8 cellular contexts compared by ENCODE assay signal in genomic region chr10:30059209-30060107, GRCh38. TPM values are rescaled to one million over a fixed set of nuclear protein-coding genes. Genes with fewer than 3 reads are reported as not detected.
DNase-seq lines count a peak whose midpoint lies in the region; ATAC-seq, FAIRE-seq and TF ChIP-seq lines count a peak whose summit lies in the region.

JCAD (minus strand) TSS chr10:30059586; CDS start chr10:30047812, 11,774 bp downstream.

- H3K4ac ChIP-seq in H1 (replicated peaks; ENCODE audit: insufficient read length, low read depth, low read length) = peak within 1 kb of the TSS; percentile 65

- no peak within 1 kb of the TSS for H2BK120ac ChIP-seq in H1 (replicated peaks; ENCODE audit: low read depth, low read length)

- no peak for TF ChIP-seq POLR2A in H1 (IDR thresholded peaks at IDR 0.05; ENCODE audit: control extremely low read depth in 1 of 2, low read depth in 2 of 2, low read length in 2 of 2)

- no peaks in the 10 kb centered on the region for H3K36me3 Mint-ChIP-seq in memory B cell

- H4K8ac ChIP-seq in H1 (ENCODE audit: extremely low read depth, insufficient read depth, low read length) = peak within 1 kb of the TSS; percentile 14; the same call in 1 of the 2 replicates

- H3K9me3 Mint-ChIP-seq in memory B cell = no peaks in the 10 kb centered on the region

- no peak for TF ChIP-seq RAD21 in H1 (IDR thresholded peaks at IDR 0.05 in 1 of 2, conservative IDR thresholded peaks at IDR 0.05 in 1 of 2; ENCODE audit: low read depth in 2 of 2, low read length in 2 of 2)

- CTCF ChIA-PET in H1 (lab: Charles Lee; ENCODE audit: partially characterized antibody) = interaction anchor here (1.0 kb wide), 1 partner anchor 10 kb away, joined by 4 read pairs; no protein-coding TSS in a partner anchor

- 0 out of 8 replicates have a peak, but pooled peaks cover 0 to 3% (median 0%) of the 10 kb centered on the region in 4 experiments for H3K36me3 ChIP-seq in H1 (ENCODE audit: control insufficient read depth in 2 of 4, insufficient read depth in 4 of 4, low read length in 3 of 4)

- H2BK20ac ChIP-seq in H1 (ENCODE audit: low read length) = 0 out of 2 replicates have a peak within 1 kb of the TSS, but pooled peaks have one; percentile 55

- peak within 1 kb of the TSS; percentile 70 to 83 for H3K4me2 ChIP-seq in H1 (ENCODE audit: insufficient read depth in 1 of 2, low read depth in 2 of 2, low read length in 2 of 2)

- TF ChIP-seq CTCF in H1 (IDR thresholded peaks at IDR 0.05; ENCODE audit: control extremely low read depth in 1 of 3, insufficient read depth in 1 of 3, low read depth in 1 of 3, low read length in 3 of 3) = no peak

- peak within 1 kb of the TSS; percentile 66 for H2BK15ac ChIP-seq in H1 (ENCODE audit: low read length)

- H4K5ac ChIP-seq in H1 (ENCODE audit: insufficient read length, low read depth, low read length) = no peak within 1 kb of the TSS

- H4K20me1 ChIP-seq in H1 (replicated peaks in 1 of 2; ENCODE audit: control insufficient read depth in 1 of 2, insufficient read depth in 2 of 2, low read length in 2 of 2) = peaks cover 0 to 4% of the 10 kb centered on the region in 2 experiments

- no peak within 1 kb of the TSS for H3K14ac ChIP-seq in H1 (ENCODE audit: insufficient read length)

- WGBS in H1 (ENCODE audit: extremely low coverage in 1 of 2, insufficient coverage in 1 of 2, insufficient read length in 1 of 2, insufficient replicate concordance in 2 of 2, low coverage in 1 of 2, low lambda C conversion rate in 2 of 2, missing lambda C conversion rate in 1 of 2), 2 experiments = 30% methylated on average over 11 of the region's 66 CpGs; no CpG with 5 or more reads in 1 of the 2 experiments

- H3K23me2 ChIP-seq in H1 (ENCODE audit: low read depth, low read length) = peaks cover 15% of the 10 kb centered on the region

- FAIRE-seq in H1 (lab: Jason Lieb, UNC) = no peak

- no peak within 1 kb of the TSS for H3K27ac ChIP-seq in H1 (ENCODE audit: low read depth, low read length)

- 0 out of 2 replicates have a peak within 1 kb of the TSS, but pooled peaks have one; percentile 41 for H2BK5ac ChIP-seq in H1 (ENCODE audit: low read depth, low read length)

- no peak for TF ChIP-seq EP300 in H1 (IDR thresholded peaks at IDR 0.05; ENCODE audit: borderline replicate concordance in 1 of 2, low read depth in 2 of 2, low read length in 2 of 2)

- H3K4me3 Mint-ChIP-seq in memory B cell = peak within 1 kb of the TSS; percentile 69

- H2BK12ac ChIP-seq in H1 (ENCODE audit: low read depth, low read length) = peak within 1 kb of the TSS; percentile 99; the same call in 1 of the 2 replicates

- H2AK5ac ChIP-seq in H1 (ENCODE audit: low read depth, low read length) = peak within 1 kb of the TSS; percentile 80

- H3K27me3 Mint-ChIP-seq in memory B cell = peaks cover 14% of the 10 kb centered on the region

- DNase-seq in stimulated activated naive CD4-positive, alpha-beta T cell (lab: John Stamatoyannopoulos, UW) = peak in 4 of 6 experiments; percentile 20 to 36 (median 33)
- no peak for DNase-seq in stimulated activated naive CD4-positive, alpha-beta T cell treated with Interleukin-2 at 50 U/mL for 16 hours (lab: John Stamatoyannopoulos, UW)
- peak; percentile 18 for DNase-seq in NCI-H1694 (lab: John Stamatoyannopoulos, UW)
- peak in 2 of 3 experiments; percentile 8 to 19 for DNase-seq in activated CD8-positive, alpha-beta memory T cell treated with anti-CD3 and anti-CD28 coated beads for 48 hours (ENCODE audit: low read depth in 2 of 3, low spot score in 2 of 3)
- peak in 1 of 2 experiments; percentile 86 for DNase-seq in H1 (ENCODE audit: low read depth in 1 of 2, low spot score in 2 of 2)
- peak; percentile 5 to 45 for DNase-seq in memory B cell (ENCODE audit: low spot score in 2 of 2)
- peak; percentile 25 for DNase-seq in stimulated activated CD8-positive, alpha-beta memory T cell treated with anti-CD3 and anti-CD28 coated beads, Interleukin-12 subunit alpha, Interleukin-12 subunit beta, amount 100 ng/mL, for 24 hours (ENCODE audit: extremely low read depth)

- peak within 1 kb of the TSS in 1 of 4 experiments; percentile 14; a peak in 2 of 7 replicates for H3K9ac ChIP-seq in H1 (replicated peaks in 1 of 4; ENCODE audit: extremely low read depth in 1 of 4, low read depth in 3 of 4, low read length in 3 of 4)

- H3K4me1 Mint-ChIP-seq in memory B cell = peaks cover 5% of the 10 kb centered on the region

- peak within 1 kb of the TSS; percentile 52 for H3K18ac ChIP-seq in H1 (ENCODE audit: extremely low read depth, low read length)

- 0 out of 2 replicates have a peak within 1 kb of the TSS, but pooled peaks have one; percentile 89 for H2AFZ ChIP-seq in H1 (ENCODE audit: low read length)

- POLR2A ChIA-PET in H1 (lab: Charles Lee; ENCODE audit: partially characterized antibody) = interaction anchor here (0.6 kb wide), 1 partner anchor 10 kb away, joined by 4 read pairs; no protein-coding TSS in a partner anchor

- H3K4me1 ChIP-seq in H1 (replicated peaks in 1 of 4; ENCODE audit: control insufficient read depth in 3 of 4, insufficient read depth in 4 of 4, low read length in 3 of 4) = peaks cover 4 to 15% (median 13%) of the 10 kb centered on the region in 4 experiments; a peak in 6 of 7 replicates

- ATAC-seq in memory B cell (ENCODE audit: low read depth) = peak; percentile 61
- no peak for ATAC-seq in HG03342 (IDR thresholded peaks at IDR 0.05; ENCODE audit: unreplicated experiment)

- peaks cover 5 to 29% (median 20%) of the 10 kb centered on the region in 4 experiments for H3K27me3 ChIP-seq in H1 (replicated peaks in 1 of 4; ENCODE audit: control insufficient read depth in 3 of 4, extremely low read depth in 1 of 4, insufficient read depth in 3 of 4, low read length in 3 of 4)

- H3K4me3 ChIP-seq in H1 (ENCODE audit: extremely low read depth in 1 of 4, insufficient read depth in 2 of 4, low read depth in 3 of 4, low read length in 4 of 4) = peak within 1 kb of the TSS; percentile 51 to 77 (median 54)

- H3K79me1 ChIP-seq in H1 (ENCODE audit: low read depth, low read length) = no peaks in the 10 kb centered on the region

- no peak within 1 kb of the TSS for H3K23ac ChIP-seq in H1 (ENCODE audit: insufficient read length)

- no peaks in the 10 kb centered on the region for H3K9me3 ChIP-seq in H1 (ENCODE audit: insufficient read depth in 2 of 2, low read depth in 1 of 2, low read length in 1 of 2)

- no peak within 1 kb of the TSS for H3K27ac Mint-ChIP-seq in memory B cell

- no peak within 1 kb of the TSS for H3K56ac ChIP-seq in H1 (replicated peaks; ENCODE audit: insufficient read length, low read depth, low read length)

- H3K79me2 ChIP-seq in H1 (ENCODE audit: control insufficient read depth in 1 of 2, insufficient read depth in 2 of 2, low read length in 2 of 2) = no peaks in the 10 kb centered on the region

- no peak within 1 kb of the TSS for H4K91ac ChIP-seq in H1 (replicated peaks; ENCODE audit: insufficient read length, low read length)

TF ChIP-seq in H1, 55 proteins besides CTCF, POLR2A, EP300 and RAD21 (continues in another document):
- TF ChIP-seq RNF2 (IDR thresholded peaks at IDR 0.05; ENCODE audit: borderline replicate concordance, low read depth, low read length, missing control alignments, poor library complexity, severe bottlenecking) = no peak
- TF ChIP-seq, protein P1, sequence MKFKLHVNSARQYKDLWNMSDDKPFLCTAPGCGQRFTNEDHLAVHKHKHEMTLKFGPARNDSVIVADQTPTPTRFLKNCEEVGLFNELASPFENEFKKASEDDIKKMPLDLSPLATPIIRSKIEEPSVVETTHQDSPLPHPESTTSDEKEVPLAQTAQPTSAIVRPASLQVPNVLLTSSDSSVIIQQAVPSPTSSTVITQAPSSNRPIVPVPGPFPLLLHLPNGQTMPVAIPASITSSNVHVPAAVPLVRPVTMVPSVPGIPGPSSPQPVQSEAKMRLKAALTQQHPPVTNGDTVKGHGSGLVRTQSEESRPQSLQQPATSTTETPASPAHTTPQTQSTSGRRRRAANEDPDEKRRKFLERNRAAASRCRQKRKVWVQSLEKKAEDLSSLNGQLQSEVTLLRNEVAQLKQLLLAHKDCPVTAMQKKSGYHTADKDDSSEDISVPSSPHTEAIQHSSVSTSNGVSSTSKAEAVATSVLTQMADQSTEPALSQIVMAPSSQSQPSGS (IDR thresholded peaks at IDR 0.05; ENCODE audit: low read length) = no peak
- no peak for TF ChIP-seq CBX8 (IDR thresholded peaks at IDR 0.05; ENCODE audit: borderline replicate concordance, low read depth, low read length)
- 0 out of 2 replicates have a peak, but pooled peaks have one; percentile 31 for TF ChIP-seq PHF8 (conservative IDR thresholded peaks at IDR 0.05; ENCODE audit: low read depth, low read length)
- TF ChIP-seq BACH1 (IDR thresholded peaks at IDR 0.05; ENCODE audit: low read length) = no peak
- TF ChIP-seq, protein P2, sequence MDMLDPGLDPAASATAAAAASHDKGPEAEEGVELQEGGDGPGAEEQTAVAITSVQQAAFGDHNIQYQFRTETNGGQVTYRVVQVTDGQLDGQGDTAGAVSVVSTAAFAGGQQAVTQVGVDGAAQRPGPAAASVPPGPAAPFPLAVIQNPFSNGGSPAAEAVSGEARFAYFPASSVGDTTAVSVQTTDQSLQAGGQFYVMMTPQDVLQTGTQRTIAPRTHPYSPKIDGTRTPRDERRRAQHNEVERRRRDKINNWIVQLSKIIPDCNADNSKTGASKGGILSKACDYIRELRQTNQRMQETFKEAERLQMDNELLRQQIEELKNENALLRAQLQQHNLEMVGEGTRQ (IDR thresholded peaks at IDR 0.05; ENCODE audit: low read length) = no peak
- TF ChIP-seq TEAD4 (IDR thresholded peaks at IDR 0.05; ENCODE audit: low read depth, low read length) = no peak
- no peak for TF ChIP-seq SIN3A (conservative IDR thresholded peaks at IDR 0.05 in 1 of 2, IDR thresholded peaks at IDR 0.05 in 1 of 2; ENCODE audit: low read depth in 1 of 2, low read length in 2 of 2)
- no peak for TF ChIP-seq POLR2AphosphoS5 (IDR thresholded peaks at IDR 0.05; ENCODE audit: low read depth, low read length)
- no peak for TF ChIP-seq CTBP2 (IDR thresholded peaks at IDR 0.05; ENCODE audit: borderline replicate concordance, insufficient read depth, insufficient read length, low read length)
- TF ChIP-seq KDM4A (IDR thresholded peaks at IDR 0.05; ENCODE audit: low read depth, low read length, severe bottlenecking) = peak; percentile 94
- no peak for TF ChIP-seq EZH2 (IDR thresholded peaks at IDR 0.05; ENCODE audit: low read depth, low read length, severe bottlenecking)
- TF ChIP-seq ASH2L (IDR thresholded peaks at IDR 0.05; ENCODE audit: low read length) = peak; percentile 33

RNA-seq across cellular contexts. Expression of gene JCAD, which starts in this region (rescaled TPM):
- total RNA-seq in H1 (2021; fragmentation: NEBNext Ultra II Directional; extraction: Animal tissue kit (Norgen Biotek cat#: 25700)) = 2.9 and 5.2 TPM in 2 replicates
- 0.56 and 0.75 TPM in 2 replicates for polyA plus RNA-seq in H1 (2011; rRNA removed)
- polyA plus RNA-seq in H1 (2011; cell fraction: cytosol; rRNA removed) = 1.0 TPM
- 0.93 TPM for polyA plus RNA-seq in H1 (2011; cell fraction: nucleus; rRNA removed)
- 1.6 to 2.3 TPM (median 1.7 TPM) in 4 replicates for polyA plus RNA-seq in H1 (2012, experiment 1 of 2)
- 0.31 TPM for polyA plus RNA-seq in H1 (2012, experiment 2 of 2)
- 1.1 TPM for polyA plus RNA-seq in H1 (2013, experiment 1 of 2)
- polyA plus RNA-seq in H1 (2013, experiment 2 of 2) = 1.3 TPM
- 2.3 and 2.6 TPM in 2 replicates for polyA minus RNA-seq in H1 (2011; rRNA and poly(A)+ RNA removed)
- polyA minus RNA-seq in H1 (2011; cell fraction: cytosol; rRNA and poly(A)+ RNA removed) = 1.9 TPM
- 1.5 TPM for polyA minus RNA-seq in H1 (2011; cell fraction: nucleus; rRNA and poly(A)+ RNA removed)
